In genomic region chr14:100092832-100093231, GRCh38 we compare ENCODE assay signal across 29 cellular contexts. TPM values are rescaled to one million over a fixed set of nuclear protein-coding genes. Genes with fewer than 3 reads are reported as not detected.
DNase-seq lines count a peak whose midpoint lies in the region; ATAC-seq, FAIRE-seq and TF ChIP-seq lines count a peak whose summit lies in the region.
"Had no signal": no experiment of that assay in that cellular context is flagged by ENCODE, and none has a peak within 500 bp of the region (broad histone marks: within the 10 kb centered on the region; RNA-seq: fewer than 3 reads in every experiment).

No MANE protein-coding gene starts in this region.

- H3K4me1 ChIP-seq in keratinocyte (ENCODE audit: control insufficient read depth, extremely low read depth, insufficient read depth, low read length), result peaks cover 16% of the 10 kb centered on the region
- H3K4me1 ChIP-seq: gastroesophageal sphincter, pancreas, upper lobe of left lung had no signal

- dilution Hi-C loops in keratinocyte (cut with MboI; ENCODE audit: extremely low pct_ligation_motif_present, low sequenced_read_pairs), result no loop called here

- no peaks in the 10 kb centered on the region for H3K9me3 ChIP-seq in CD4-positive, alpha-beta T cell (ENCODE audit: control insufficient read depth, low read length)
- no peaks in the 10 kb centered on the region for H3K9me3 ChIP-seq in keratinocyte (ENCODE audit: control insufficient read depth, low read depth, low read length)
- H3K9me3 ChIP-seq: A549, gastroesophageal sphincter, mucosa of descending colon, pancreas, upper lobe of left lung had no signal

- H4K20me1 ChIP-seq in keratinocyte (ENCODE audit: control insufficient read depth, extremely low read depth, insufficient read depth, low read length), result no peaks in the 10 kb centered on the region

- no peaks in the 10 kb centered on the region for H3K9me3 Mint-ChIP-seq in CD4-positive, alpha-beta T cell
- no peaks in the 10 kb centered on the region for H3K9me3 Mint-ChIP-seq in activated T-helper 17 cell treated with anti-CD3 and anti-CD28 coated beads, Interleukin-2, amount 50 U/mL, for 72 hours
- H3K9me3 Mint-ChIP-seq: neural crest cell had no signal

- peak; percentile 17 for FAIRE-seq in keratinocyte (lab: Jason Lieb, UNC)
- FAIRE-seq: A549, astrocyte, H54, pancreas, small intestine had no signal

- intact Hi-C loops in CD4-positive, alpha-beta T cell (cut with DNase I, micrococcal nuclease), result loop anchor here in 1 of 2 experiments (1.0 kb wide), 1 partner anchor 11 kb away; no protein-coding TSS in a partner anchor
- intact Hi-C loops in lower leg skin (cut with DNase I; ENCODE audit: low total_unique reads), result no loop called here

- no peaks in the 10 kb centered on the region for H3K27me3 ChIP-seq in CD4-positive, alpha-beta T cell (ENCODE audit: control insufficient read depth, insufficient read depth, low read length)
- H3K27me3 ChIP-seq in keratinocyte (ENCODE audit: control insufficient read depth, extremely low read depth, insufficient read depth, low read length), result no peaks in the 10 kb centered on the region
- H3K27me3 ChIP-seq: gastroesophageal sphincter, pancreas, upper lobe of left lung had no signal

- no peak for TF ChIP-seq POLR2A in lower leg skin (IDR thresholded peaks at IDR 0.05)

- H3K4me3 ChIP-seq in keratinocyte (ENCODE audit: control insufficient read depth in 2 of 3, extremely low read depth in 1 of 3, insufficient read depth in 2 of 3, low read depth in 1 of 3, low read length in 3 of 3) (no peak overlapping the region), lower leg skin (ENCODE audit: low read depth, poor library complexity, severe bottlenecking) (no peak overlapping the region)
- H3K4me3 ChIP-seq: A549, gastroesophageal sphincter, mucosa of descending colon, pancreas, upper lobe of left lung had no signal

- H3K9me1 ChIP-seq in keratinocyte (ENCODE audit: control insufficient read depth, extremely low read depth, insufficient read depth, low read length), result no peaks in the 10 kb centered on the region

- peaks cover 99% of the 10 kb centered on the region for H3K4me1 Mint-ChIP-seq in CD4-positive, alpha-beta T cell (ENCODE audit: low read depth)
- H3K4me1 Mint-ChIP-seq in activated T-helper 17 cell treated with anti-CD3 and anti-CD28 coated beads, Interleukin-2, amount 50 U/mL, for 72 hours, result peaks cover 49% of the 10 kb centered on the region
- H3K4me1 Mint-ChIP-seq: neural crest cell had no signal

- H3K36me3 Mint-ChIP-seq in CD4-positive, alpha-beta T cell (ENCODE audit: low read depth), result peaks cover 99% of the 10 kb centered on the region
- H3K36me3 Mint-ChIP-seq in activated T-helper 17 cell treated with anti-CD3 and anti-CD28 coated beads, Interleukin-2, amount 50 U/mL, for 72 hours (ENCODE audit: low read depth), result peaks cover 100% of the 10 kb centered on the region

- H3K27ac ChIP-seq in CD4-positive, alpha-beta T cell (ENCODE audit: low read depth, low read length), result peak overlapping the region; percentile 77
- H3K27ac ChIP-seq in keratinocyte (ENCODE audit: control insufficient read depth, insufficient read depth, low read length), result no peak overlapping the region
- H3K27ac ChIP-seq: A549, gastroesophageal sphincter, pancreas, upper lobe of left lung, VCaP had no signal

- H3K4me2 ChIP-seq in keratinocyte (ENCODE audit: control insufficient read depth, extremely low read depth, insufficient read depth, low read depth, low read length), result no peak overlapping the region
- H3K4me2 ChIP-seq: A549 had no signal

- no peak for ATAC-seq in CD4-positive, alpha-beta T cell (ENCODE audit: poor library complexity)
- ATAC-seq in activated T-helper 17 cell treated with anti-CD3 and anti-CD28 coated beads, Interleukin-2, amount 50 U/mL, for 72 hours (replicated peaks), result peak; percentile 78
- ATAC-seq in HG02938 (IDR thresholded peaks at IDR 0.05; ENCODE audit: unreplicated experiment), result no peak
- ATAC-seq: A549, gastroesophageal sphincter, mucosa of descending colon, pancreas had no signal

- no peak overlapping the region for H3K9ac ChIP-seq in keratinocyte (ENCODE audit: control insufficient read depth, extremely low read depth, insufficient read depth, low read length)

- CTCF ChIA-PET in CD4-positive, alpha-beta T cell (lab: Charles Lee), result interaction anchor here (34.3 kb wide), 1 partner anchor 17 kb away, joined by 1090 read pairs; the partner anchor contains the start of gene EVL

- H3K27me3 Mint-ChIP-seq in CD4-positive, alpha-beta T cell, result no peaks in the 10 kb centered on the region
- H3K27me3 Mint-ChIP-seq in activated T-helper 17 cell treated with anti-CD3 and anti-CD28 coated beads, Interleukin-2, amount 50 U/mL, for 72 hours, result no peaks in the 10 kb centered on the region

- H3K4me3 Mint-ChIP-seq in CD4-positive, alpha-beta T cell, result peak overlapping the region; percentile 11
- peak overlapping the region; percentile 64 for H3K4me3 Mint-ChIP-seq in activated T-helper 17 cell treated with anti-CD3 and anti-CD28 coated beads, Interleukin-2, amount 50 U/mL, for 72 hours
- H3K4me3 Mint-ChIP-seq: neural crest cell had no signal

- no peak for TF ChIP-seq CTCF in CD4-positive, alpha-beta T cell (IDR thresholded peaks at IDR 0.05)
- TF ChIP-seq CTCF in keratinocyte (optimal IDR thresholded peaks at IDR 0.05 in 1 of 3, IDR thresholded peaks at IDR 0.05 in 1 of 3, conservative IDR thresholded peaks at IDR 0.05 in 1 of 3; ENCODE audit: extremely low read depth in 1 of 3, insufficient read depth in 2 of 3, low read length in 3 of 3) (no peak), lower leg skin (IDR thresholded peaks at IDR 0.05) (no peak)

- POLR2A ChIA-PET in CD4-positive, alpha-beta T cell (lab: Charles Lee), result interaction anchor here (1.4 to 49.3 kb wide), 3 partner anchors 9 to 31 kb away, joined by 5 to 1638 read pairs (median 45); partner anchors contain the start of gene EVL

- H3K79me2 ChIP-seq in keratinocyte (ENCODE audit: control insufficient read depth, insufficient read depth, low read length), result no peaks in the 10 kb centered on the region

- H2AFZ ChIP-seq in keratinocyte (ENCODE audit: control insufficient read depth, low read length), result no peak overlapping the region

- peak; percentile 15 for DNase-seq in activated CD8-positive, alpha-beta memory T cell treated with anti-CD3 and anti-CD28 coated beads, Interleukin-2, amount 50 U/mL, for 48 hours
- DNase-seq in activated CD8-positive, alpha-beta memory T cell treated with anti-CD3 and anti-CD28 coated beads, Interleukin-2, amount 50 U/mL, for 4 hours, result no peak
- DNase-seq in CD4-positive, alpha-beta T cell, result no peak
- DNase-seq in keratinocyte (ENCODE audit: low read depth, low spot score), result no peak
- DNase-seq in H4 (ENCODE audit: low spot score), result no peak
- DNase-seq in lower leg skin (ENCODE audit: low spot score in 2 of 2), result no peak
- DNase-seq: activated CD4-positive, alpha-beta T cell treated with anti-CD3 and anti-CD28 coated beads for 48 hours; activated naive CD4-positive, alpha-beta T cell; COR-L47; dermis blood vessel endothelial cell; DMS79; GDM1; mucosa of descending colon; NCI-H187; NCI-H2171 treated with DMSO at 0.1 percent for 48 hours; NCI-H524 treated with DMSO at 0.1 percent for 48 hours; pancreas; retina; SHP77; upper lobe of left lung had no signal

- peak overlapping the region; percentile 98 for H3K27ac Mint-ChIP-seq in CD4-positive, alpha-beta T cell
- no peak overlapping the region for H3K27ac Mint-ChIP-seq in activated T-helper 17 cell treated with anti-CD3 and anti-CD28 coated beads, Interleukin-2, amount 50 U/mL, for 72 hours

- 79 to 84% methylated on average over 1 of the region's 1 CpG for WGBS in lower leg skin, 2 donors

- peaks cover 0 to 4% of the 10 kb centered on the region in 2 experiments for H3K36me3 ChIP-seq in keratinocyte (ENCODE audit: control insufficient read depth in 2 of 2, extremely low read depth in 1 of 2, insufficient read depth in 2 of 2, low read length in 2 of 2)
- H3K36me3 ChIP-seq: pancreas had no signal

RNA-seq across cellular contexts. Expression of gene EVL, which starts 27.6 kb away (rescaled TPM):
- 100 to 1,000 TPM; 660 to 678 TPM for total RNA-seq in CD4-positive, alpha-beta T cell
- total RNA-seq in activated T-helper 17 cell treated with anti-CD3 and anti-CD28 coated beads, Interleukin-2, amount 50 U/mL, for 72 hours, result 100 to 1,000 TPM; 493 to 560 TPM
- 12.0 to 16.2 TPM (median 13.2 TPM) in 3 replicates for polyA plus RNA-seq in keratinocyte
- 32.6 TPM for polyA plus RNA-seq in keratinocyte (2011; ENCODE audit: low read depth)
- 9.4 and 13.2 TPM in 2 replicates for polyA plus RNA-seq in keratinocyte (2011; cell fraction: cytosol; rRNA removed)
- polyA plus RNA-seq in keratinocyte (2011; cell fraction: nucleus; rRNA removed), result 52.6 and 66.7 TPM in 2 replicates
- 13.1 and 17.6 TPM in 2 replicates for polyA plus RNA-seq in keratinocyte (2012; ENCODE audit: low replicate concordance)
- 8.2 to 26.8 TPM (median 10.1 TPM) in 3 replicates for polyA minus RNA-seq in keratinocyte
- polyA minus RNA-seq in keratinocyte (2011; cell fraction: cytosol; rRNA and poly(A)+ RNA removed), result 11.3 TPM
- 11.3 and 19.3 TPM in 2 replicates for polyA minus RNA-seq in keratinocyte (2011; cell fraction: nucleus; rRNA and poly(A)+ RNA removed)
- total RNA-seq in H4 (2014; rRNA removed; shearing (Covaris generic)), result 13.0 and 13.1 TPM in 2 replicates
- total RNA-seq in lower leg skin, result 10 to 100 TPM; 26.4 to 51.4 (median 40.9) TPM

Comparison
In these comparisons a context has a peak if more than half of its experiments do, and no peak if none do; other contexts are left out.
1. RNA of gene EVL, which starts 27.6 kb away (total RNA-seq): 660 to 678 TPM in CD4-positive, alpha-beta T cell and 493 to 560 TPM in activated T-helper 17 cell treated with anti-CD3 and anti-CD28 coated beads, Interleukin-2, amount 50 U/mL, for 72 hours; 26.4 to 51.4 TPM in lower leg skin and 13.0 to 13.1 TPM in H4; every median in the first group is over 4 times any median in the second.